In genomic region chr11:125090151-125090550, GRCh38 we compare ENCODE assay signal across 1 cellular context.
TF ChIP-seq lines count a peak whose summit lies in the region.

No MANE protein-coding gene starts in this region.

TF ChIP-seq in HepG2, 621 proteins besides CTCF, POLR2A, EP300 and RAD21:
- peak; percentile 30; the same call in 1 of the 2 replicates for TF ChIP-seq NFYC (CRISPR knock-in tag; IDR thresholded peaks at IDR 0.05)
- TF ChIP-seq NFYB (CRISPR knock-in tag; IDR thresholded peaks at IDR 0.05) = peak; percentile 45; the same call in 1 of the 2 replicates
TF ChIP-seq in HepG2: peak in this region for 2; not testable (repeated sequence) for 619.
